In the genomic region with DNA sequence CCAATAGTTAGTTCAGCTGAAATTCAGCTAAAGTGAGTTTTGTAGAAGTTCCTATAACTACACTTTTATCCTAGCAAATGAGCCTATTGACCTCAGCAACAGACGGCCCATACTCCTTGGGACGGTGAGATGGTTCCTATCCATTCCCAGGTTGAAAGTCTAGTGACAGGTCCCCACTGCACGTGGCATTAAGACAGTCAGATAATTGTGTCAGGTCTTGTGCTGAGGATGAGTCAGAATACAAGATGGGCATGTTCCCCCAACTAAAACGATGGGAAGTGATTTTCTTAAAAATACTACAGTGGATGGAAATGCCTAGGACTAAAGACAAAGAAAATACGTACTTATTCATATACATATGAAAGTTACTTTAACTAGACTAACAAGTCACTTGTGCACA, we compare ENCODE assay signal across 9 cellular contexts. TPM values are rescaled to one million over a fixed set of nuclear protein-coding genes. Genes with fewer than 3 reads are reported as not detected.
A peak's percentile ranks its signal among the peaks of the same experiment; 100 is the strongest.
DNase-seq lines count a peak whose midpoint lies in the region; ATAC-seq and TF ChIP-seq lines count a peak whose summit lies in the region.
"Had no signal": no experiment of that assay in that cellular context is flagged by ENCODE, and none has a peak within 500 bp of the region (broad histone marks: within the 10 kb centered on the region; RNA-seq: fewer than 3 reads in every experiment).

No MANE protein-coding gene starts in this region.

- H3K9me3 ChIP-seq in adipocyte (ENCODE audit: control insufficient read depth, low read length) (no peaks in the 10 kb centered on the region), left lung (no peaks in the 10 kb centered on the region), thoracic aorta (no peaks in the 10 kb centered on the region)

- peaks cover 50% of the 10 kb centered on the region for H3K4me1 ChIP-seq in adipocyte (ENCODE audit: control insufficient read depth, insufficient read depth, low read length)
- peaks cover 13 to 61% of the 10 kb centered on the region in 2 donors for H3K4me1 ChIP-seq in left lung
- H3K4me1 ChIP-seq in thoracic aorta (ENCODE audit: control insufficient read depth in 1 of 2, low read depth in 2 of 2), result peaks cover 36 to 46% of the 10 kb centered on the region in 2 donors

- POLR2A ChIA-PET in activated CD4-positive, alpha-beta T cell treated with anti-CD3 and anti-CD28 coated beads, Interleukin-2, amount 10 ng/mL, durations not matched to agents 7 days and 5 days (lab: Charles Lee), result no interaction called here

- H3K9ac ChIP-seq in adipocyte (ENCODE audit: low read length), result peak overlapping the region; percentile 100

- ATAC-seq in left lung (no peak), thoracic aorta (ENCODE audit: insufficient number of reproducible peaks, low FRiP score, low read depth) (no peak), HG03469 (IDR thresholded peaks at IDR 0.05; ENCODE audit: unreplicated experiment) (no peak)

- H3K36me3 ChIP-seq in adipocyte (ENCODE audit: control insufficient read depth, insufficient read depth, low read length, severe bottlenecking) (peaks cover 39% of the 10 kb centered on the region), left lung (no peaks in the 10 kb centered on the region), thoracic aorta (no peaks in the 10 kb centered on the region)

- H3K27ac ChIP-seq in left lung (peak overlapping the region; percentile 90 to 94), thoracic aorta (peak overlapping the region; percentile 95 to 98)

- H3K27me3 ChIP-seq in adipocyte (replicated peaks; ENCODE audit: control insufficient read depth, insufficient read depth, low read length), result no peaks in the 10 kb centered on the region
- peaks cover 0 to 45% of the 10 kb centered on the region in 2 donors for H3K27me3 ChIP-seq in left lung
- H3K27me3 ChIP-seq in thoracic aorta (replicated peaks; ENCODE audit: insufficient read depth), result no peaks in the 10 kb centered on the region

- H3K27ac Mint-ChIP-seq in activated CD4-positive, alpha-beta T cell treated with anti-CD3 and anti-CD28 coated beads, Interleukin-2, amount 10 ng/mL, durations not matched to agents 7 days and 5 days, result no peak overlapping the region

- H3K9me3 Mint-ChIP-seq in activated CD4-positive, alpha-beta T cell treated with anti-CD3 and anti-CD28 coated beads, Interleukin-2, amount 10 ng/mL, durations not matched to agents 7 days and 5 days, result no peaks in the 10 kb centered on the region

- no peaks in the 10 kb centered on the region for H3K36me3 Mint-ChIP-seq in activated CD4-positive, alpha-beta T cell treated with anti-CD3 and anti-CD28 coated beads, Interleukin-2, amount 10 ng/mL, durations not matched to agents 7 days and 5 days (ENCODE audit: low read depth)

- H3K27me3 Mint-ChIP-seq in activated CD4-positive, alpha-beta T cell treated with anti-CD3 and anti-CD28 coated beads, Interleukin-2, amount 10 ng/mL, durations not matched to agents 7 days and 5 days, result peaks cover 77% of the 10 kb centered on the region

- no peak for TF ChIP-seq CTCF in left lung (IDR thresholded peaks at IDR 0.05)
- TF ChIP-seq CTCF in thoracic aorta (IDR thresholded peaks at IDR 0.05), result no peak

- DNase-seq in activated CD4-positive, alpha-beta T cell treated with anti-CD3 and anti-CD28 coated beads, Interleukin-2, amount 10 ng/mL, durations not matched to agents 7 days and 5 days, result no peak
- no peak for DNase-seq in activated CD4-positive, alpha-beta T cell treated with anti-CD3 and anti-CD28 coated beads, Interleukin-2, amount 50 U/mL, for 1 hour
- DNase-seq in adipocyte (ENCODE audit: low read depth) (peak; percentile 50), left lung (no peak), thoracic aorta (ENCODE audit: low spot score) (no peak), DMS79 treated with DMSO at 0.1 percent for 48 hours (lab: John Stamatoyannopoulos, UW) (no peak), iPS-NIHi7 (ENCODE audit: extremely low spot score) (no peak)

- intact Hi-C loops in left lung (cut with DNase I), result loop anchor here in 1 of 2 donors (10.0 kb wide), 1 partner anchor 272 kb away; no protein-coding TSS in a partner anchor

- H3K4me3 ChIP-seq in adipocyte (ENCODE audit: low read length) (peak overlapping the region; percentile 93), left lung (peak overlapping the region; percentile 51 to 57), thoracic aorta (peak overlapping the region; percentile 95)

- peaks cover 23% of the 10 kb centered on the region for H3K4me1 Mint-ChIP-seq in activated CD4-positive, alpha-beta T cell treated with anti-CD3 and anti-CD28 coated beads, Interleukin-2, amount 10 ng/mL, durations not matched to agents 7 days and 5 days

- CTCF ChIA-PET in activated CD4-positive, alpha-beta T cell treated with anti-CD3 and anti-CD28 coated beads, Interleukin-2, amount 10 ng/mL, durations not matched to agents 7 days and 5 days (lab: Charles Lee), result interaction anchor here (0.7 to 2.3 kb wide), 5 partner anchors 11 to 393 kb away, joined by 3 to 6 read pairs (median 4); no protein-coding TSS in a partner anchor

- peak overlapping the region; percentile 70 for H3K4me3 Mint-ChIP-seq in activated CD4-positive, alpha-beta T cell treated with anti-CD3 and anti-CD28 coated beads, Interleukin-2, amount 10 ng/mL, durations not matched to agents 7 days and 5 days

RNA-seq across cellular contexts. Expression of gene CAV1, which starts 2.1 kb away (rescaled TPM):
- not detected for total RNA-seq in activated CD4-positive, alpha-beta T cell treated with anti-CD3 and anti-CD28 coated beads, Interleukin-2, amount 10 ng/mL, durations not matched to agents 7 days and 5 days
- total RNA-seq in left lung (100 to 1,000 TPM; 377 to 520 TPM), thoracic aorta (100 to 1,000 TPM; 194 to 210 TPM)

RNA-seq across cellular contexts. Expression of gene CAV2, which starts 27.4 kb away (rescaled TPM):
- total RNA-seq in activated CD4-positive, alpha-beta T cell treated with anti-CD3 and anti-CD28 coated beads, Interleukin-2, amount 10 ng/mL, durations not matched to agents 7 days and 5 days, result not detected
- total RNA-seq in left lung (100 to 1,000 TPM; 162 to 210 TPM), thoracic aorta (100 to 1,000 TPM in 1 of 2 donors, 10 to 100 TPM in 1; 93.8 to 157 TPM)
- total RNA-seq: T-helper 1 cell treated with Interleukin-12 subunit alpha and Interleukin-12 subunit beta and Interleukin-4 antibody, amounts not matched to agents 30 ng/mL and 1 ng/mL, for 36 hours had no signal

Comparison
In these comparisons a context has a peak if more than half of its experiments do, and no peak if none do; other contexts are left out.
1. RNA of gene CAV1, which starts 2.1 kb away (total RNA-seq): 377 to 520 TPM in left lung and 194 to 210 TPM in thoracic aorta; not detected in activated CD4-positive, alpha-beta T cell treated with anti-CD3 and anti-CD28 coated beads, Interleukin-2, amount 10 ng/mL, durations not matched to agents 7 days and 5 days; every median in the first group is over 100 times any median in the second.
2. RNA of gene CAV2, which starts 27.4 kb away (total RNA-seq): 162 to 210 TPM in left lung and 93.8 to 157 TPM in thoracic aorta; not detected in activated CD4-positive, alpha-beta T cell treated with anti-CD3 and anti-CD28 coated beads, Interleukin-2, amount 10 ng/mL, durations not matched to agents 7 days and 5 days; every median in the first group is over 10 times any median in the second.
3. Peak in every context shown above with its lines, with median percentiles within 50 percentile points of each other: H3K4me3 ChIP-seq.